ENCODE assay signal across 7 cellular contexts in the genomic region with DNA sequence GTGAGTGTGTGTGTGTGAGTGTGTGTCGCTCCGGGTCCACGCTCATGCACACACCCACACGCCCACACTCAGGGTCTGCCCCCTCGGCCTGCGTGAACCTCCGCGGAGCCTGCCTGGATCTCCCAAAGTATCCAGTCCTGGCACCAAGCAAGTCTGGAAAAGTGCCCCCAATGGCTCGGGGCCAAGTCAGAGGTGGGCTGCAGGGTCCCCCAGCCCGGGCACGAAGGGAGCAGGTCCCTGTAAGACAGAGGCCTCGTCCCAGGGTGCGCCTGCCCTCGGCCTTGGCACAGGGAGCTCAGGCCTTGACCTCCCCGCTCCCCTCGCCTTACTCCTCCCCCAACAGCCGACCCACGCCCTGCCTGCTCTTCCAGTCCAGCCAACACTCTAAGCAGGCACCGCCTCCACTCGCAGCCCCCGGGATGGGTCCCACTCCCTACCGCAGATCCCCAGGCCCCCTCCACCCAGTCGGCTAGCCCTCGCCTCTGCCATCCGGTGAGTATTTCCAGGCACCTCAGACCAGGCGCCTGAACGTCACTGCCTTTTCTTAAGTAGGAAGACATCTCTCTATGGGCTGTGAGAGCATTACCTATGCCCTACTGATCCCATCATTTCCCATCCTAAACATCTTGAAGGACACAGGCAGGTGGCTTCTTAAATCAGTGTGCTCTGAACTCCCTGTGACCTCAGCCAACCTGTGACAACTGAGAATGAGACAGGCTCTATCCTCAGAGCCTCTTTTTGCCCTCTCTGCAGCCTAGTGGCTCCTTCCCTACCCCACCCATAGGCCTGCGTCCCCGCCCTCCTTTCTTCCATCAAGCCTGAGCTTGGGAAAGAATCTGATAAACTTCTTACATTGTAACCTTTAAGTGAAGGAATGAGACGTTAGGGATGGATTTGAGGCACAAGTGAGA. TPM values are rescaled to one million over a fixed set of nuclear protein-coding genes. Genes with fewer than 3 reads are reported as not detected.
DNase-seq lines count a peak whose midpoint lies in the region; ATAC-seq, FAIRE-seq and TF ChIP-seq lines count a peak whose summit lies in the region.

No MANE protein-coding gene starts in this region.

- CTCF ChIA-PET in PC-9 (lab: Charles Lee) (interaction anchor here (0.6 to 1.5 kb wide), 2 partner anchors 13 to 1126 kb away, joined by 3 read pairs; no protein-coding TSS in a partner anchor), endothelial cell of umbilical vein (lab: Charles Lee) (interaction anchor here (1.1 to 2.8 kb wide), 4 partner anchors 21 to 109 kb away, joined by 3 to 9 read pairs (median 3); no protein-coding TSS in a partner anchor)
- CTCF ChIA-PET in activated CD8-positive, alpha-beta memory T cell treated with anti-CD3 and anti-CD28 coated beads, Interleukin-2, amount 10 ng/mL, durations not matched to agents 7 days and 5 days (lab: Charles Lee), result no interaction called here

- peak overlapping the region; percentile 41; the same call in 1 of the 2 replicates for H3K27ac ChIP-seq in PC-9
- peak overlapping the region; percentile 89 for H3K27ac ChIP-seq in endothelial cell of umbilical vein (ENCODE audit: insufficient read depth, low read depth, low read length)
- H3K27ac ChIP-seq in muscle layer of colon (ENCODE audit: low read depth, low read length), result peak overlapping the region; percentile 84

- TF ChIP-seq CTCF in PC-9 (conservative IDR thresholded peaks at IDR 0.05) (no peak), endothelial cell of umbilical vein (IDR thresholded peaks at IDR 0.05; ENCODE audit: extremely low read depth in 1 of 2, insufficient read depth in 1 of 2, low read depth in 1 of 2, low read length in 2 of 2) (no peak)

- H3K9me2 ChIP-seq in PC-9 (ENCODE audit: insufficient read depth), result no peaks in the 10 kb centered on the region

- H3F3A ChIP-seq in PC-9 (ENCODE audit: insufficient read depth, low read depth), result peaks cover 6% of the 10 kb centered on the region; the same call in 1 of the 2 replicates

- H3K79me2 ChIP-seq in PC-9 (ENCODE audit: low read depth) (0 out of 2 replicates have a peak, but pooled peaks cover 10% of the 10 kb centered on the region), endothelial cell of umbilical vein (ENCODE audit: control insufficient read depth, insufficient read depth, low read length) (peaks cover 41% of the 10 kb centered on the region)

- H3K36me3 ChIP-seq in PC-9 (ENCODE audit: low read depth), result 0 out of 2 replicates have a peak, but pooled peaks cover 10% of the 10 kb centered on the region
- peaks cover 9 to 17% of the 10 kb centered on the region in 2 experiments for H3K36me3 ChIP-seq in endothelial cell of umbilical vein (ENCODE audit: control insufficient read depth in 2 of 2, extremely low read depth in 1 of 2, insufficient read depth in 2 of 2, low read length in 2 of 2)
- H3K36me3 ChIP-seq in muscle layer of colon (ENCODE audit: insufficient read depth, low read length), result peaks cover 7% of the 10 kb centered on the region

- peaks cover 28% of the 10 kb centered on the region for H3K4me1 ChIP-seq in PC-9 (replicated peaks; ENCODE audit: insufficient read depth)
- H3K4me1 ChIP-seq in endothelial cell of umbilical vein (ENCODE audit: control insufficient read depth, extremely low read depth, insufficient read depth, low read length), result peaks cover 23% of the 10 kb centered on the region
- peaks cover 46% of the 10 kb centered on the region for H3K4me1 ChIP-seq in muscle layer of colon (ENCODE audit: insufficient read depth, low read length)

- TF ChIP-seq POLR2A in endothelial cell of umbilical vein (IDR thresholded peaks at IDR 0.05; ENCODE audit: low read depth, low read length), result peak; percentile 54

- H3K9me3 Mint-ChIP-seq in activated CD8-positive, alpha-beta memory T cell treated with anti-CD3 and anti-CD28 coated beads, Interleukin-2, amount 10 ng/mL, durations not matched to agents 7 days and 5 days (ENCODE audit: low read depth), result no peaks in the 10 kb centered on the region

- H3K4me1 Mint-ChIP-seq in activated CD8-positive, alpha-beta memory T cell treated with anti-CD3 and anti-CD28 coated beads, Interleukin-2, amount 10 ng/mL, durations not matched to agents 7 days and 5 days, result peaks cover 7% of the 10 kb centered on the region

- H3K9ac ChIP-seq in endothelial cell of umbilical vein (replicated peaks; ENCODE audit: extremely low read depth, insufficient read depth, low read length) (peak overlapping the region; percentile 98), muscle layer of colon (ENCODE audit: low read length) (peak overlapping the region; percentile 90)

- H2AFZ ChIP-seq in PC-9 (peak overlapping the region; percentile 90), endothelial cell of umbilical vein (ENCODE audit: low read depth, low read length) (peak overlapping the region; percentile 52)

- H3K9me3 ChIP-seq in PC-9 (ENCODE audit: insufficient read depth, low read depth) (no peaks in the 10 kb centered on the region), endothelial cell of umbilical vein (replicated peaks; ENCODE audit: control insufficient read depth, insufficient read depth, low read length) (no peaks in the 10 kb centered on the region), muscle layer of colon (ENCODE audit: low read length) (no peaks in the 10 kb centered on the region)

- ATAC-seq in GM19455 (IDR thresholded peaks at IDR 0.05; ENCODE audit: unreplicated experiment) (peak; percentile 40), GM18867 (IDR thresholded peaks at IDR 0.05; ENCODE audit: unreplicated experiment) (no peak)
- ATAC-seq in activated CD8-positive, alpha-beta memory T cell treated with anti-CD3 and anti-CD28 coated beads, Interleukin-2, amount 10 ng/mL, durations not matched to agents 7 days and 5 days, result no peak

- H3K4me3 Mint-ChIP-seq in activated CD8-positive, alpha-beta memory T cell treated with anti-CD3 and anti-CD28 coated beads, Interleukin-2, amount 10 ng/mL, durations not matched to agents 7 days and 5 days, result no peak overlapping the region

- TSS peak; percentile 41 for BruUV-seq in PC-9 (replicated peaks; lab: Mats Ljungman, UMichigan)
- TSS peak; percentile 57 for BruUV-seq in endothelial cell of umbilical vein (replicated peaks; lab: Mats Ljungman, UMichigan)

- no peaks in the 10 kb centered on the region for H3K9me1 ChIP-seq in endothelial cell of umbilical vein (replicated peaks; ENCODE audit: control insufficient read depth, extremely low read depth, insufficient read depth, low read length)

- peaks cover 62% of the 10 kb centered on the region for H3K27me3 Mint-ChIP-seq in activated CD8-positive, alpha-beta memory T cell treated with anti-CD3 and anti-CD28 coated beads, Interleukin-2, amount 10 ng/mL, durations not matched to agents 7 days and 5 days

- FAIRE-seq in endothelial cell of umbilical vein (lab: Jason Lieb, UNC), result peak; percentile 67

- peak overlapping the region; percentile 81 for H3K4me2 ChIP-seq in PC-9
- peak overlapping the region; percentile 62 for H3K4me2 ChIP-seq in endothelial cell of umbilical vein (ENCODE audit: insufficient read depth, low read length)

- intact Hi-C loops in PC-9 (cut with micrococcal nuclease; ENCODE audit: unreplicated experiment), result loop anchor here (5.0 kb wide), 1 partner anchor 174 kb away; no protein-coding TSS in a partner anchor
- intact Hi-C loops in endothelial cell of umbilical vein (cut with micrococcal nuclease), result loop anchor here (5.0 kb wide), 3 partner anchors 174 to 706 kb away; no protein-coding TSS in a partner anchor

- dilution Hi-C loops in endothelial cell of umbilical vein (cut with MboI; ENCODE audit: extremely low pct_ligation_motif_present, low sequenced_read_pairs), result no loop called here

- H4K20me1 ChIP-seq in PC-9 (ENCODE audit: insufficient read depth) (no peaks in the 10 kb centered on the region), endothelial cell of umbilical vein (replicated peaks; ENCODE audit: control insufficient read depth, extremely low read depth, insufficient read depth, low read length) (no peaks in the 10 kb centered on the region)

- POLR2A ChIA-PET in PC-9 (lab: Charles Lee; ENCODE audit: unreplicated experiment), result interaction anchor here (0.5 to 0.6 kb wide), 2 partner anchors 21 to 540 kb away, joined by 4 to 6 read pairs; no protein-coding TSS in a partner anchor
- POLR2A ChIA-PET in endothelial cell of umbilical vein (lab: Charles Lee), result interaction anchor here (1.6 kb wide), 1 partner anchor 21 kb away, joined by 4 read pairs; no protein-coding TSS in a partner anchor

- H3K4me3 ChIP-seq in PC-9 (peak overlapping the region; percentile 55), endothelial cell of umbilical vein (replicated peaks in 1 of 3; ENCODE audit: insufficient read depth in 1 of 3, low read depth in 1 of 3, low read length in 3 of 3) (peak overlapping the region; percentile 19 to 90 (median 57)), muscle layer of colon (ENCODE audit: low read depth in 1 of 2, low read length in 2 of 2) (peak overlapping the region; percentile 35 to 86)

- DNase-seq in PC-9, result peak in 1 of 2 experiments; percentile 29
- peak; percentile 61 for DNase-seq in endothelial cell of umbilical vein (ENCODE audit: low read depth, low spot score)
- no peak for DNase-seq in activated CD8-positive, alpha-beta memory T cell treated with anti-CD3 and anti-CD28 coated beads, Interleukin-2, amount 10 ng/mL, durations not matched to agents 7 days and 5 days
- DNase-seq in KG1 (lab: John Stamatoyannopoulos, UW), result no peak

- H3K27me3 ChIP-seq in PC-9 (ENCODE audit: insufficient read depth, low read depth) (no peaks in the 10 kb centered on the region), endothelial cell of umbilical vein (ENCODE audit: control insufficient read depth in 2 of 2, insufficient read depth in 2 of 2, low read length in 2 of 2) (peaks cover 0 to 2% of the 10 kb centered on the region in 2 experiments), muscle layer of colon (ENCODE audit: control insufficient read depth in 1 of 2, insufficient read depth in 2 of 2, low read length in 2 of 2) (no peaks in the 10 kb centered on the region)

- no peak overlapping the region for H3K27ac Mint-ChIP-seq in activated CD8-positive, alpha-beta memory T cell treated with anti-CD3 and anti-CD28 coated beads, Interleukin-2, amount 10 ng/mL, durations not matched to agents 7 days and 5 days

- no peaks in the 10 kb centered on the region for H3K36me3 Mint-ChIP-seq in activated CD8-positive, alpha-beta memory T cell treated with anti-CD3 and anti-CD28 coated beads, Interleukin-2, amount 10 ng/mL, durations not matched to agents 7 days and 5 days

RNA-seq across cellular contexts. Expression of a gene that starts 0.7 kb away (rescaled TPM):
- total RNA-seq in PC-9 (2021) (73.7 and 80.4 TPM in 2 replicates), endothelial cell of umbilical vein (99.2 and 101 TPM in 2 replicates)
- polyA plus RNA-seq in endothelial cell of umbilical vein, result 91.8 and 118 TPM in 2 replicates
- polyA plus RNA-seq in endothelial cell of umbilical vein (2011; cell fraction: cytosol; rRNA removed), result 64.3 and 73.1 TPM in 2 replicates
- polyA plus RNA-seq in endothelial cell of umbilical vein (2011; cell fraction: nucleus; rRNA removed), result 61.7 and 73.7 TPM in 2 replicates
- polyA plus RNA-seq in endothelial cell of umbilical vein (2012), result 66.0 and 86.6 TPM in 2 replicates
- 156 and 166 TPM in 2 replicates for polyA minus RNA-seq in endothelial cell of umbilical vein
- 12.8 TPM for polyA minus RNA-seq in endothelial cell of umbilical vein (2011; cell fraction: cytosol; rRNA and poly(A)+ RNA removed)
- 72.2 and 72.8 TPM in 2 replicates for polyA minus RNA-seq in endothelial cell of umbilical vein (2011; cell fraction: nucleus; rRNA and poly(A)+ RNA removed)
- total RNA-seq in activated CD8-positive, alpha-beta memory T cell treated with anti-CD3 and anti-CD28 coated beads, Interleukin-2, amount 10 ng/mL, durations not matched to agents 7 days and 5 days, result under 1 TPM in 1 of 2 experiments, not detected in 1; 0.40 TPM

RNA-seq across cellular contexts. Expression of a gene that starts 11.7 kb away (rescaled TPM):
- total RNA-seq in PC-9 (2021) (7.9 and 9.3 TPM in 2 replicates), endothelial cell of umbilical vein (1.1 and 1.7 TPM in 2 replicates)
- 0.16 and 0.19 TPM in 2 replicates for polyA plus RNA-seq in endothelial cell of umbilical vein
- 0.21 and 0.28 TPM in 2 replicates for polyA plus RNA-seq in endothelial cell of umbilical vein (2011; cell fraction: cytosol; rRNA removed)
- polyA plus RNA-seq in endothelial cell of umbilical vein (2011; cell fraction: nucleus; rRNA removed), result 1.0 and 1.2 TPM in 2 replicates
- polyA plus RNA-seq in endothelial cell of umbilical vein (2012), result 0.74 and 0.94 TPM in 2 replicates
- 0.38 and 0.85 TPM in 2 replicates for polyA minus RNA-seq in endothelial cell of umbilical vein
- 4.5 TPM for polyA minus RNA-seq in endothelial cell of umbilical vein (2011; cell fraction: cytosol; rRNA and poly(A)+ RNA removed)
- 0.96 and 1.1 TPM in 2 replicates for polyA minus RNA-seq in endothelial cell of umbilical vein (2011; cell fraction: nucleus; rRNA and poly(A)+ RNA removed)
- 1 to 10 TPM in 1 of 2 experiments, under 1 TPM in 1; 0.77 to 1.3 TPM for total RNA-seq in activated CD8-positive, alpha-beta memory T cell treated with anti-CD3 and anti-CD28 coated beads, Interleukin-2, amount 10 ng/mL, durations not matched to agents 7 days and 5 days

Comparison
In these comparisons a context has a peak if more than half of its experiments do, and no peak if none do; other contexts are left out.
1. RNA of a gene that starts 0.7 kb away (total RNA-seq): 99.2 to 101 TPM in endothelial cell of umbilical vein and 73.7 to 80.4 TPM in PC-9; 0.40 TPM in activated CD8-positive, alpha-beta memory T cell treated with anti-CD3 and anti-CD28 coated beads, Interleukin-2, amount 10 ng/mL, durations not matched to agents 7 days and 5 days; every median in the first group is over 10 times any median in the second.
2. Peak in every context shown above with its lines, with median percentiles within 50 percentile points of each other: H3K27ac ChIP-seq and H3K4me3 ChIP-seq.